Comparison of ENCODE assay signal across 1 cellular context in genomic region chr15:34582461-34583357, GRCh38.
TF ChIP-seq lines count a peak whose summit lies in the region.

No MANE protein-coding gene starts in this region.

TF ChIP-seq in GM12878, 131 proteins besides CTCF, POLR2A, EP300 and RAD21 (continued from another document):
- TF ChIP-seq SIN3A (IDR thresholded peaks at IDR 0.05; ENCODE audit: low read depth, low read length) (0 out of 2 replicates have a peak, but pooled peaks have one; percentile 44), BCL3 (IDR thresholded peaks at IDR 0.05; ENCODE audit: borderline replicate concordance, insufficient read depth, low read depth, low read length, poor library complexity, severe bottlenecking) (no peak), TARDBP (IDR thresholded peaks at IDR 0.05; ENCODE audit: borderline replicate concordance) (no peak), TCF3 (IDR thresholded peaks at IDR 0.05; ENCODE audit: borderline replicate concordance, insufficient read depth, low read depth, low read length) (no peak)
